13 cellular contexts compared by ENCODE assay signal in the genomic region with DNA sequence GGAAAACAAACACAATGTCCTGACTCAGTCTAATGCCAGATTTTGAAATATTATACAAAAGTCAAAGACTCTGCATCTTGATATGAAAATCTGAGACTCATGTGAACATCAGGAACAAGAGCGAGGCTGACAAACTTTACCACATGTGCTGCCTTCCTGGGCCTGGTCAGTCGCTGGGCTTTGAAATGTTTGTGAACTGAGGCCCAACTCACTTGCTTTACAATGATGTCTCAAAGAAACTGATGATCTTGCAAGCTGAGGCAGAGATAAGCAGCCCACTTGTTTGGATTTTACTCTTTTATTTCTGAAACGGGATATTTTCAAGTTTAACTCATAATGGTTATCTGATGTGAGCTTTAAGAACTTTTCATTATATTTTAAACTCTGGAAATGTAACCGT. TPM values are rescaled to one million over a fixed set of nuclear protein-coding genes. Genes with fewer than 3 reads are reported as not detected.
DNase-seq lines count a peak whose midpoint lies in the region; ATAC-seq, FAIRE-seq and TF ChIP-seq lines count a peak whose summit lies in the region.
"Had no signal": no experiment of that assay in that cellular context is flagged by ENCODE, and none has a peak within 500 bp of the region (broad histone marks: within the 10 kb centered on the region; RNA-seq: fewer than 3 reads in every experiment).

No MANE protein-coding gene starts in this region.

- H3K4me3 Mint-ChIP-seq in osteocyte (ENCODE audit: unreplicated experiment): peak overlapping the region; percentile 89
- H3K4me3 Mint-ChIP-seq: activated T-cell treated with anti-CD3 and anti-CD28 coated beads, Interleukin-2, amount 50 U/mL, for 72 hours had no signal

- peak overlapping the region; percentile 45 for H3K27ac Mint-ChIP-seq in osteocyte (ENCODE audit: unreplicated experiment)
- H3K27ac Mint-ChIP-seq: activated T-cell treated with anti-CD3 and anti-CD28 coated beads, Interleukin-2, amount 50 U/mL, for 72 hours had no signal

- BruUV-seq in PC-9 (replicated peaks; lab: Mats Ljungman, UMichigan): no TSS peak

- H3K36me3 Mint-ChIP-seq in osteocyte (ENCODE audit: unreplicated experiment): peaks cover 7% of the 10 kb centered on the region

- H3K9me3 ChIP-seq in BE2C (no peaks in the 10 kb centered on the region), PC-9 (ENCODE audit: insufficient read depth, low read depth) (no peaks in the 10 kb centered on the region), fibroblast of lung (ENCODE audit: control insufficient read depth, insufficient read depth, low read depth, low read length) (no peaks in the 10 kb centered on the region)
- H3K9me3 ChIP-seq: colonic mucosa, uterus had no signal

- POLR2A ChIA-PET in PC-9 (lab: Charles Lee; ENCODE audit: unreplicated experiment): interaction anchor here (0.7 kb wide), 1 partner anchor 59 kb away, joined by 3 read pairs; no protein-coding TSS in a partner anchor

- no peak overlapping the region for H3K9ac ChIP-seq in fibroblast of lung (ENCODE audit: insufficient read depth, low read length)

- H3K36me3 ChIP-seq in BE2C (peaks cover 10% of the 10 kb centered on the region; the same call in 1 of the 2 replicates), PC-9 (ENCODE audit: low read depth) (peaks cover 56% of the 10 kb centered on the region), fibroblast of lung (ENCODE audit: control insufficient read depth, insufficient read depth, low read length) (peaks cover 5% of the 10 kb centered on the region)
- H3K36me3 ChIP-seq: colonic mucosa, uterus had no signal

- peaks cover 61% of the 10 kb centered on the region for H4K20me1 ChIP-seq in PC-9 (ENCODE audit: insufficient read depth)
- H4K20me1 ChIP-seq in fibroblast of lung (ENCODE audit: control insufficient read depth, extremely low read depth, insufficient read depth, low read length): peaks cover 2% of the 10 kb centered on the region

- no peaks in the 10 kb centered on the region for H3K27me3 ChIP-seq in BE2C
- H3K27me3 ChIP-seq in PC-9 (ENCODE audit: insufficient read depth, low read depth): no peaks in the 10 kb centered on the region
- no peaks in the 10 kb centered on the region for H3K27me3 ChIP-seq in fibroblast of lung (ENCODE audit: control insufficient read depth, insufficient read depth, low read length)
- H3K27me3 ChIP-seq: colonic mucosa, uterus had no signal

- H3K27me3 Mint-ChIP-seq in osteocyte (ENCODE audit: unreplicated experiment): no peaks in the 10 kb centered on the region

- H3K4me2 ChIP-seq in PC-9 (peak overlapping the region; percentile 88), fibroblast of lung (ENCODE audit: extremely low read depth, insufficient read depth, low read length) (peak overlapping the region; percentile 95)

- H3K79me2 ChIP-seq in PC-9 (ENCODE audit: low read depth): peaks cover 100% of the 10 kb centered on the region
- peaks cover 75% of the 10 kb centered on the region for H3K79me2 ChIP-seq in fibroblast of lung (ENCODE audit: control insufficient read depth, insufficient read depth, low read length)

- no peak for FAIRE-seq in frontal cortex (lab: Jason Lieb, UNC)

- no peak for TF ChIP-seq CTCF in BE2C (IDR thresholded peaks at IDR 0.05; ENCODE audit: low read depth, low read length)
- TF ChIP-seq CTCF in PC-9 (conservative IDR thresholded peaks at IDR 0.05): no peak
- no peak for TF ChIP-seq CTCF in fibroblast of lung (conservative IDR thresholded peaks at IDR 0.05 in 1 of 2, IDR thresholded peaks at IDR 0.05 in 1 of 2; ENCODE audit: low read depth in 1 of 2, low read length in 2 of 2)
- no peak for TF ChIP-seq CTCF in osteocyte (IDR thresholded peaks at IDR 0.05)

- H2AFZ ChIP-seq in PC-9 (no peak overlapping the region), fibroblast of lung (ENCODE audit: low read length) (no peak overlapping the region)

- intact Hi-C loops in PC-9 (cut with micrococcal nuclease; ENCODE audit: unreplicated experiment): no loop called here

- H3K9me3 Mint-ChIP-seq in osteocyte (ENCODE audit: unreplicated experiment): no peaks in the 10 kb centered on the region
- H3K9me3 Mint-ChIP-seq: activated T-cell treated with anti-CD3 and anti-CD28 coated beads, Interleukin-2, amount 50 U/mL, for 72 hours had no signal

- peak overlapping the region; percentile 81 for H3K27ac ChIP-seq in PC-9
- peak overlapping the region; percentile 17 for H3K27ac ChIP-seq in fibroblast of lung (ENCODE audit: insufficient read depth, low read length)
- H3K27ac ChIP-seq: colonic mucosa had no signal

- peaks cover 34% of the 10 kb centered on the region for H3K4me1 Mint-ChIP-seq in osteocyte (ENCODE audit: unreplicated experiment)

- CTCF ChIA-PET in PC-9 (lab: Charles Lee): no interaction called here

- DNase-seq in BE2C (no peak), PC-9 (no peak), fibroblast of lung (ENCODE audit: low read depth in 2 of 2) (peak; percentile 41 to 51), osteocyte (ENCODE audit: extremely low spot score, unreplicated experiment) (no peak), frontal cortex (ENCODE audit: low spot score in 2 of 2) (no peak)
- DNase-seq: activated T-cell treated with anti-CD3 and anti-CD28 coated beads, Interleukin-2, amount 50 U/mL, for 72 hours; colonic mucosa; NCI-H2029 treated with DMSO at 0.1 percent for 48 hours; OCI-M1; uterus had no signal

- ATAC-seq in HG02642 (IDR thresholded peaks at IDR 0.05; ENCODE audit: poor library complexity, unreplicated experiment) (no peak), GM21515 (IDR thresholded peaks at IDR 0.05; ENCODE audit: unreplicated experiment) (no peak), GM21825 (IDR thresholded peaks at IDR 0.05; ENCODE audit: unreplicated experiment) (no peak)
- ATAC-seq: activated T-cell treated with anti-CD3 and anti-CD28 coated beads, Interleukin-2, amount 50 U/mL, for 72 hours had no signal

- peaks cover 66% of the 10 kb centered on the region for H3F3A ChIP-seq in PC-9 (ENCODE audit: insufficient read depth, low read depth)

- H3K4me3 ChIP-seq in BE2C (ENCODE audit: low read depth, low read length) (peak overlapping the region; percentile 83), PC-9 (peak overlapping the region; percentile 80), fibroblast of lung (replicated peaks in 1 of 4; ENCODE audit: control extremely low read depth in 1 of 4, insufficient read depth in 1 of 4, low read depth in 3 of 4, low read length in 4 of 4) (peak overlapping the region in 3 of 4 experiments; percentile 63 to 83 (median 78))

- H3K9me2 ChIP-seq in PC-9 (ENCODE audit: insufficient read depth): no peaks in the 10 kb centered on the region

- H3K4me1 ChIP-seq in BE2C (peaks cover 23% of the 10 kb centered on the region), PC-9 (replicated peaks; ENCODE audit: insufficient read depth) (peaks cover 73% of the 10 kb centered on the region), fibroblast of lung (ENCODE audit: control insufficient read depth, extremely low read depth, insufficient read depth, low read length) (peaks cover 28% of the 10 kb centered on the region)
- H3K4me1 ChIP-seq: colonic mucosa, uterus had no signal

RNA-seq across cellular contexts. Expression of a gene that starts 2.1 kb away (rescaled TPM):
- polyA plus RNA-seq in BE2C (2012; ENCODE audit: insufficient read depth, insufficient read length, low read depth): 95.5 TPM
- 62.5 and 70.0 TPM in 2 replicates for total RNA-seq in PC-9 (2021)
- total RNA-seq in fibroblast of lung: 34.4 and 35.2 TPM in 2 replicates
- 12.6 and 19.9 TPM in 2 replicates for polyA plus RNA-seq in fibroblast of lung
- 14.0 and 23.6 TPM in 2 replicates for polyA plus RNA-seq in fibroblast of lung (2012)
- polyA minus RNA-seq in fibroblast of lung (ENCODE audit: low replicate concordance): 18.0 and 28.1 TPM in 2 replicates
- 7.9 and 8.8 TPM in 2 replicates for total RNA-seq in osteocyte
- total RNA-seq in frontal cortex: 4.1 TPM

Comparison
In these comparisons a context has a peak if more than half of its experiments do, and no peak if none do; other contexts are left out.
1. DNase-seq: peak in fibroblast of lung (2 of 2); none in BE2C (single experiment), PC-9 (0 of 2), osteocyte (single experiment) and frontal cortex (0 of 2).
2. Peak in every context shown above with its lines, with median percentiles within 50 percentile points of each other: H3K4me3 ChIP-seq.